1 cellular context compared by ENCODE assay signal in the genomic region with DNA sequence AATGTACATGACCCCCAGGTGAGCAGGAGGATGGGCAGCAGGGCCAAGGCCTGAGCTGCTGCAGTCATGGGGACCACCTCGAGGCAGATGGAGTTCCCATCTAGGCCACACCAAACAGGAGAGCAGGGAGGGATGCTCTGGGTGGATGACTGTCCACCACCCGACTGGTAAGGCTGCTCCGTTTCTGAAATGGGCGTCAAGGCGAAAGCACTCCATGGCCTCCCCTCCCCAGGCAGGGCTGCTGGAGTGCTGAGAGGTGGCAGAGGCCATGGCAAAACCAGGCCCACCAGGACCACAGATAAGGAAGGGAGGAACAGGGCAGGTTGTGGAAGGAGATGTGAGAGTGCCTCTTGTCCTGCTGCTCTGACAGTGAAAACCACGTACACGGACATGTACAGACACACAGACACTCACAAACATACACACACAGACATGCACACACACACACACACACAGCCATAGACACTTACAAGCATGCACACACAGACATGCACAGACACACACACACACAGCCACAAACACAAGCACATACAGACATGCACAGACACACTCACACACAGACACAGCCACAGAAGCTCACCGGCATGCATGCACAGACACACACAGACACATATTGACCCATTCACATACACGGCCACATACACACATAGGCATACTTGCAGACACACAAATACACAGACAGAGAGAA.
TF ChIP-seq lines count a peak whose summit lies in the region.

No MANE protein-coding gene starts in this region.

TF ChIP-seq in HEK293, 187 proteins besides CTCF, POLR2A, EP300 and RAD21 (continued from another document):
- TF ChIP-seq ZNF214 (tag by site-specific recombination; IDR thresholded peaks at IDR 0.05; ENCODE audit: borderline replicate concordance), result no peak
- TF ChIP-seq ZNF114 (tag by site-specific recombination; IDR thresholded peaks at IDR 0.05), result no peak
- TF ChIP-seq, protein P1, sequence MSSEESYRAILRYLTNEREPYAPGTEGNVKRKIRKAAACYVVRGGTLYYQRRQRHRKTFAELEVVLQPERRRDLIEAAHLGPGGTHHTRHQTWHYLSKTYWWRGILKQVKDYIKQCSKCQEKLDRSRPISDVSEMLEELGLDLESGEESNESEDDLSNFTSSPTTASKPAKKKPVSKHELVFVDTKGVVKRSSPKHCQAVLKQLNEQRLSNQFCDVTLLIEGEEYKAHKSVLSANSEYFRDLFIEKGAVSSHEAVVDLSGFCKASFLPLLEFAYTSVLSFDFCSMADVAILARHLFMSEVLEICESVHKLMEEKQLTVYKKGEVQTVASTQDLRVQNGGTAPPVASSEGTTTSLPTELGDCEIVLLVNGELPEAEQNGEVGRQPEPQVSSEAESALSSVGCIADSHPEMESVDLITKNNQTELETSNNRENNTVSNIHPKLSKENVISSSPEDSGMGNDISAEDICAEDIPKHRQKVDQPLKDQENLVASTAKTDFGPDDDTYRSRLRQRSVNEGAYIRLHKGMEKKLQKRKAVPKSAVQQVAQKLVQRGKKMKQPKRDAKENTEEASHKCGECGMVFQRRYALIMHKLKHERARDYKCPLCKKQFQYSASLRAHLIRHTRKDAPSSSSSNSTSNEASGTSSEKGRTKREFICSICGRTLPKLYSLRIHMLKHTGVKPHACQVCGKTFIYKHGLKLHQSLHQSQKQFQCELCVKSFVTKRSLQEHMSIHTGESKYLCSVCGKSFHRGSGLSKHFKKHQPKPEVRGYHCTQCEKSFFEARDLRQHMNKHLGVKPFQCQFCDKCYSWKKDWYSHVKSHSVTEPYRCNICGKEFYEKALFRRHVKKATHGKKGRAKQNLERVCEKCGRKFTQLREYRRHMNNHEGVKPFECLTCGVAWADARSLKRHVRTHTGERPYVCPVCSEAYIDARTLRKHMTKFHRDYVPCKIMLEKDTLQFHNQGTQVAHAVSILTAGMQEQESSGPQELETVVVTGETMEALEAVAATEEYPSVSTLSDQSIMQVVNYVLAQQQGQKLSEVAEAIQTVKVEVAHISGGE (tag by site-specific recombination; conservative IDR thresholded peaks at IDR 0.05; ENCODE audit: low read depth), result no peak
- TF ChIP-seq, protein P2, sequence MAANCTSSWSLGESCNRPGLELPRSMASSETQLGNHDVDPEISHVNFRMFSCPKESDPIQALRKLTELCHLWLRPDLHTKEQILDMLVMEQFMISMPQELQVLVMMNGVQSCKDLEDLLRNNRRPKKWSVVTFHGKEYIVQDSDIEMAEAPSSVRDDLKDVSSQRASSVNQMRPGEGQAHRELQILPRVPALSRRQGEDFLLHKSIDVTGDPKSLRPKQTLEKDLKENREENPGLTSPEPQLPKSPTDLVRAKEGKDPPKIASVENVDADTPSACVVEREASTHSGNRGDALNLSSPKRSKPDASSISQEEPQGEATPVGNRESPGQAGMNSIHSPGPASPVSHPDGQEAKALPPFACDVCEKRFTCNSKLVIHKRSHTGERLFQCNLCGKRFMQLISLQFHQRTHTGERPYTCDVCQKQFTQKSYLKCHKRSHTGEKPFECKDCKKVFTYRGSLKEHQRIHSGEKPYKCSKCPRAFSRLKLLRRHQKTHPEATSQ (tag by site-specific recombination; IDR thresholded peaks at IDR 0.05), result no peak
- peak; percentile 21; the same call in 1 of the 2 replicates for TF ChIP-seq YY2 (tag by site-specific recombination; IDR thresholded peaks at IDR 0.05)
- no peak for TF ChIP-seq ZSCAN30 (tag by site-specific recombination; IDR thresholded peaks at IDR 0.05)
- no peak for TF ChIP-seq ZNF48 (tag by site-specific recombination; IDR thresholded peaks at IDR 0.05)
- TF ChIP-seq, protein P3, sequence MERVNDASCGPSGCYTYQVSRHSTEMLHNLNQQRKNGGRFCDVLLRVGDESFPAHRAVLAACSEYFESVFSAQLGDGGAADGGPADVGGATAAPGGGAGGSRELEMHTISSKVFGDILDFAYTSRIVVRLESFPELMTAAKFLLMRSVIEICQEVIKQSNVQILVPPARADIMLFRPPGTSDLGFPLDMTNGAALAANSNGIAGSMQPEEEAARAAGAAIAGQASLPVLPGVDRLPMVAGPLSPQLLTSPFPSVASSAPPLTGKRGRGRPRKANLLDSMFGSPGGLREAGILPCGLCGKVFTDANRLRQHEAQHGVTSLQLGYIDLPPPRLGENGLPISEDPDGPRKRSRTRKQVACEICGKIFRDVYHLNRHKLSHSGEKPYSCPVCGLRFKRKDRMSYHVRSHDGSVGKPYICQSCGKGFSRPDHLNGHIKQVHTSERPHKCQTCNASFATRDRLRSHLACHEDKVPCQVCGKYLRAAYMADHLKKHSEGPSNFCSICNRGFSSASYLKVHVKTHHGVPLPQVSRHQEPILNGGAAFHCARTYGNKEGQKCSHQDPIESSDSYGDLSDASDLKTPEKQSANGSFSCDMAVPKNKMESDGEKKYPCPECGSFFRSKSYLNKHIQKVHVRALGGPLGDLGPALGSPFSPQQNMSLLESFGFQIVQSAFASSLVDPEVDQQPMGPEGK (tag by site-specific recombination; IDR thresholded peaks at IDR 0.05), result no peak
